16 cellular contexts compared by ENCODE assay signal in genomic region chr10:103638948-103639347, GRCh38.
DNase-seq lines count a peak whose midpoint lies in the region; ATAC-seq and TF ChIP-seq lines count a peak whose summit lies in the region.
"Had no signal": no experiment of that assay in that cellular context is flagged by ENCODE, and none has a peak within 500 bp of the region (broad histone marks: within the 10 kb centered on the region; RNA-seq: fewer than 3 reads in every experiment).

No MANE protein-coding gene starts in this region.

- H3K27ac Mint-ChIP-seq in memory B cell: peak overlapping the region; percentile 62
- no peak overlapping the region for H3K27ac Mint-ChIP-seq in activated naive CD4-positive, alpha-beta T cell treated with anti-CD3 and anti-CD28 coated beads, Interleukin-2, amount 10 ng/mL, durations not matched to agents 7 days and 5 days
- H3K27ac Mint-ChIP-seq: activated CD4-positive, alpha-beta T cell treated with anti-CD3 and anti-CD28 coated beads for 36 hours had no signal

- POLR2A ChIA-PET in RWPE1 (lab: Yijun Ruan, JAX; ENCODE audit: low non-redundant PET): no interaction called here

- no peaks in the 10 kb centered on the region for H3K9me3 Mint-ChIP-seq in memory B cell
- no peaks in the 10 kb centered on the region for H3K9me3 Mint-ChIP-seq in activated naive CD4-positive, alpha-beta T cell treated with anti-CD3 and anti-CD28 coated beads, Interleukin-2, amount 10 ng/mL, durations not matched to agents 7 days and 5 days

- H3K27ac ChIP-seq in RWPE1 (peak overlapping the region; percentile 48), temporal lobe (ENCODE audit: low read depth, low read length) (peak overlapping the region; percentile 57)
- H3K27ac ChIP-seq: cardiac muscle cell, SJCRH30 had no signal

- no peaks in the 10 kb centered on the region for H3K27me3 Mint-ChIP-seq in memory B cell
- no peaks in the 10 kb centered on the region for H3K27me3 Mint-ChIP-seq in activated naive CD4-positive, alpha-beta T cell treated with anti-CD3 and anti-CD28 coated beads, Interleukin-2, amount 10 ng/mL, durations not matched to agents 7 days and 5 days
- H3K27me3 Mint-ChIP-seq: activated CD4-positive, alpha-beta T cell treated with anti-CD3 and anti-CD28 coated beads for 36 hours had no signal

- ATAC-seq in memory B cell (ENCODE audit: low read depth): no peak
- ATAC-seq: activated CD4-positive, alpha-beta T cell treated with anti-CD3 and anti-CD28 coated beads for 36 hours had no signal

- peaks cover 2% of the 10 kb centered on the region for H3K36me3 Mint-ChIP-seq in memory B cell
- no peaks in the 10 kb centered on the region for H3K36me3 Mint-ChIP-seq in activated naive CD4-positive, alpha-beta T cell treated with anti-CD3 and anti-CD28 coated beads, Interleukin-2, amount 10 ng/mL, durations not matched to agents 7 days and 5 days

- H3K4me1 Mint-ChIP-seq in memory B cell: no peaks in the 10 kb centered on the region
- H3K4me1 Mint-ChIP-seq in activated naive CD4-positive, alpha-beta T cell treated with anti-CD3 and anti-CD28 coated beads, Interleukin-2, amount 10 ng/mL, durations not matched to agents 7 days and 5 days: no peaks in the 10 kb centered on the region
- H3K4me1 Mint-ChIP-seq: activated CD4-positive, alpha-beta T cell treated with anti-CD3 and anti-CD28 coated beads for 36 hours had no signal

- CTCF ChIA-PET in RWPE1 (lab: Yijun Ruan, JAX): no interaction called here
- CTCF ChIA-PET in activated naive CD4-positive, alpha-beta T cell treated with anti-CD3 and anti-CD28 coated beads, Interleukin-2, amount 10 ng/mL, durations not matched to agents 7 days and 5 days (lab: Charles Lee): no interaction called here

- H3K4me3 Mint-ChIP-seq in memory B cell: no peak overlapping the region
- H3K4me3 Mint-ChIP-seq in activated naive CD4-positive, alpha-beta T cell treated with anti-CD3 and anti-CD28 coated beads, Interleukin-2, amount 10 ng/mL, durations not matched to agents 7 days and 5 days: no peak overlapping the region
- H3K4me3 Mint-ChIP-seq: activated CD4-positive, alpha-beta T cell treated with anti-CD3 and anti-CD28 coated beads for 36 hours had no signal

- no peak for DNase-seq in RWPE1 (ENCODE audit: low spot score)
- peak; percentile 32 for DNase-seq in choroid plexus epithelial cell (ENCODE audit: low read depth)
- no peak for DNase-seq in memory B cell (ENCODE audit: low spot score in 2 of 2)
- DNase-seq in anterior cingulate cortex (lab: John Stamatoyannopoulos, UW): no peak
- no peak for DNase-seq in hippocampal formation (lab: John Stamatoyannopoulos, UW)
- no peak for DNase-seq in activated naive CD4-positive, alpha-beta T cell treated with anti-CD3 and anti-CD28 coated beads, Interleukin-2, amount 10 ng/mL, durations not matched to agents 7 days and 5 days
- DNase-seq: activated CD4-positive, alpha-beta T cell treated with anti-CD3 and anti-CD28 coated beads for 36 hours; activated naive CD4-positive, alpha-beta T cell; islet precursor cell; Kasumi-1; mucosa of descending colon; NCI-H1436; SJCRH30 had no signal

- H3K4me3 ChIP-seq in choroid plexus epithelial cell (ENCODE audit: low read depth, low read length): no peak overlapping the region
- H3K4me3 ChIP-seq: BLaER1, cardiac muscle cell, mucosa of descending colon, SJCRH30 had no signal

- TF ChIP-seq CTCF in RWPE1 (conservative IDR thresholded peaks at IDR 0.05; ENCODE audit: low read depth): no peak
- TF ChIP-seq CTCF in choroid plexus epithelial cell (conservative IDR thresholded peaks at IDR 0.05; ENCODE audit: low read depth, low read length): no peak
